10 cellular contexts compared by ENCODE assay signal in genomic region chr12:48286665-48287064, GRCh38.
A peak's percentile ranks its signal among the peaks of the same experiment; 100 is the strongest.
DNase-seq lines count a peak whose midpoint lies in the region; ATAC-seq and TF ChIP-seq lines count a peak whose summit lies in the region.
"Had no signal": no experiment of that assay in that cellular context is flagged by ENCODE, and none has a peak within 500 bp of the region (broad histone marks: within the 10 kb centered on the region; RNA-seq: fewer than 3 reads in every experiment).

No MANE protein-coding gene starts in this region.

- H3K4me3 ChIP-seq in osteoblast (ENCODE audit: insufficient read depth, low read length): no peak overlapping the region
- H3K4me3 ChIP-seq in gastrocnemius medialis: no peak overlapping the region
- H3K4me3 ChIP-seq: HAP-1 had no signal

- no peaks in the 10 kb centered on the region for H3K9me3 ChIP-seq in osteoblast (ENCODE audit: low read depth, low read length)
- H3K9me3 ChIP-seq in gastrocnemius medialis: no peaks in the 10 kb centered on the region
- H3K9me3 ChIP-seq: HAP-1 had no signal

- in situ Hi-C loops in gastrocnemius medialis (cut with MboI; ENCODE audit: low sequenced_read_pairs in 4 of 4): no loop called here

- intact Hi-C loops in gastrocnemius medialis (cut with DNase I; ENCODE audit: low total_unique reads): no loop called here

- no peaks in the 10 kb centered on the region for H3K36me3 ChIP-seq in osteoblast (ENCODE audit: insufficient read depth, low read length)
- H3K36me3 ChIP-seq in gastrocnemius medialis: no peaks in the 10 kb centered on the region
- H3K36me3 ChIP-seq: HAP-1 had no signal

- DNase-seq in SIG-M5 treated with dmso at 0.1 percent for 504 hours (lab: John Stamatoyannopoulos, UW; ENCODE audit: unreplicated experiment) (peak; percentile 17), SIG-M5 (lab: John Stamatoyannopoulos, UW) (no peak), NAMALWA (ENCODE audit: low spot score) (peak; percentile 72), dermis blood vessel endothelial cell (peak; percentile 12), osteoblast (ENCODE audit: insufficient read length, low spot score, missing footprints) (no peak), gastrocnemius medialis (no peak), SK-N-DZ (ENCODE audit: low spot score) (no peak)
- DNase-seq: activated gamma-delta T cell treated with Interleukin-2 at 50 U/mL for 16 hours had no signal

- H3K27me3 ChIP-seq in osteoblast (ENCODE audit: insufficient read depth, low read length) (no peaks in the 10 kb centered on the region), gastrocnemius medialis (peaks cover 0 to 2% (median 0%) of the 10 kb centered on the region in 3 donors)

- H3K4me2 ChIP-seq in osteoblast (ENCODE audit: insufficient read depth, low read length): no peak overlapping the region

- no peaks in the 10 kb centered on the region for H3K4me1 ChIP-seq in osteoblast (ENCODE audit: insufficient read depth, low read length)
- H3K4me1 ChIP-seq in gastrocnemius medialis: no peaks in the 10 kb centered on the region
- H3K4me1 ChIP-seq: HAP-1 had no signal

- no peak overlapping the region for H3K27ac ChIP-seq in osteoblast (ENCODE audit: low read depth, low read length)
- no peak overlapping the region for H3K27ac ChIP-seq in gastrocnemius medialis

- H3K79me2 ChIP-seq in osteoblast (ENCODE audit: insufficient read depth, low read length): no peaks in the 10 kb centered on the region

- ATAC-seq in GM18517 (IDR thresholded peaks at IDR 0.05; ENCODE audit: unreplicated experiment) (no peak), gastrocnemius medialis (no peak)

- no peak for TF ChIP-seq POLR2A in gastrocnemius medialis (IDR thresholded peaks at IDR 0.05)

- H4K20me1 ChIP-seq in osteoblast (ENCODE audit: insufficient read depth, low read length): no peaks in the 10 kb centered on the region

- no peak overlapping the region for H2AFZ ChIP-seq in osteoblast (ENCODE audit: low read length)

- TF ChIP-seq CTCF in osteoblast (IDR thresholded peaks at IDR 0.05; ENCODE audit: extremely low read depth, low read depth, low read length) (peak; percentile 54), gastrocnemius medialis (IDR thresholded peaks at IDR 0.05 in 4 of 5, conservative IDR thresholded peaks at IDR 0.05 in 1 of 5) (no peak)

Comparison
In these comparisons a context has a peak if more than half of its experiments do, and no peak if none do; other contexts are left out.
1. DNase-seq: peak in SIG-M5 treated with dmso at 0.1 percent for 504 hours (single experiment), NAMALWA (single experiment) and dermis blood vessel endothelial cell (single experiment); none in SIG-M5 (single experiment), osteoblast (single experiment), gastrocnemius medialis (0 of 2) and SK-N-DZ (single experiment).